Comparison of ENCODE assay signal across 1 cellular context in genomic region chr12:81261508-81262207, GRCh38.
TF ChIP-seq lines count a peak whose summit lies in the region.

No MANE protein-coding gene starts in this region.

TF ChIP-seq in HCT116, 20 proteins besides CTCF, POLR2A, EP300 and RAD21 (continued from another document):
- TF ChIP-seq MAX (IDR thresholded peaks at IDR 0.05) (no peak), FOSL1 (IDR thresholded peaks at IDR 0.05; ENCODE audit: low read depth) (no peak), YY1 (IDR thresholded peaks at IDR 0.05; ENCODE audit: extremely low read depth, insufficient replicate concordance, low read depth, low read length) (no peak), POLR2AphosphoS5 (IDR thresholded peaks at IDR 0.05; ENCODE audit: low read depth, low read length) (no peak), ATF3 (IDR thresholded peaks at IDR 0.05) (no peak), EZH2phosphoT487 (IDR thresholded peaks at IDR 0.05; ENCODE audit: borderline replicate concordance) (no peak), ZFX (IDR thresholded peaks at IDR 0.05) (no peak), SRF (IDR thresholded peaks at IDR 0.05; ENCODE audit: low read depth) (no peak), ELF1 (IDR thresholded peaks at IDR 0.05; ENCODE audit: borderline replicate concordance, low read depth) (no peak)
